In the genomic region with DNA sequence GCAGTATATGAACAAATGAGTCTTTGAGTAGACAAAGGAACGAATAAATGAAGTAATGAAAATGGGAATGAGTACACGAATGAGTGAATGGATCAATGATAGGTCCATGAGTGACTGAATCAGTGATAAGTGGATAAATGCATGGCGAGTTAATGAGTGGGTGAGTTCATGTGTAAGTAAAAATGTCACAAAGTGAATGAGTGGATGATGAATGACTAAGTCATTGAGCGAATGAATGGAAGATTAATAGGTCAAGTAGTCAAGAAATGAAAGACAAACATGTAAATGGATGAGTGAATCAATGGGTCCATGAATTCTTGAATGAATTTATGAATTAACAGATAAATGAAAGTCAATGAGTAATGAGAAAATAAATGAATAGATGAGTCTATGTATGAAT, we compare ENCODE assay signal across 27 cellular contexts.
"Had no signal": no experiment of that assay in that cellular context is flagged by ENCODE, and none has a peak within 500 bp of the region (broad histone marks: within the 10 kb centered on the region; RNA-seq: fewer than 3 reads in every experiment).

No MANE protein-coding gene starts in this region.

- H3K4me1 Mint-ChIP-seq: activated naive CD8-positive, alpha-beta T cell treated with anti-CD3 and anti-CD28 coated beads for 36 hours had no signal

- H3K27ac Mint-ChIP-seq: activated CD4-positive, alpha-beta memory T cell treated with anti-CD3 and anti-CD28 coated beads for 36 hours; activated CD4-positive, alpha-beta T cell treated with anti-CD3 and anti-CD28 coated beads, Interleukin-2, amount 10 ng/mL, durations not matched to agents 7 days and 5 days; activated naive CD8-positive, alpha-beta T cell treated with anti-CD3 and anti-CD28 coated beads for 36 hours had no signal

- DNase-seq: activated CD4-positive, alpha-beta T cell treated with anti-CD3 and anti-CD28 coated beads, Interleukin-2, amount 10 ng/mL, durations not matched to agents 7 days and 5 days; activated CD4-positive, CD25-positive, alpha-beta regulatory T cell; activated CD8-positive, alpha-beta memory T cell treated with anti-CD3 and anti-CD28 coated beads for 24 hours; activated effector memory CD4-positive, alpha-beta T cell treated with Interleukin-2 at 50 U/mL for 16 hours; activated naive CD4-positive, alpha-beta T cell treated with Interleukin-2 at 50 U/mL for 16 hours; activated naive CD8-positive, alpha-beta T cell treated with anti-CD3 and anti-CD28 coated beads for 36 hours; activated T-cell treated with anti-CD3 and anti-CD28 coated beads, Interleukin-2, amount 50 U/mL, for 4 hours; cerebellar nuclear complex; KG1; NCI-H1048; NCI-H146; NCI-H187 treated with DMSO at 0.1 percent for 48 hours; NCI-H2081 treated with DMSO at 0.1 percent for 48 hours; NCI-H2171; NCI-H2227 treated with DMSO at 0.1 percent for 48 hours; NCI-H446 treated with DMSO at 0.1 percent for 48 hours; NCI-H524 treated with DMSO at 0.1 percent for 48 hours; NK-92 treated with Interleukin-12 subunit alpha and Interleukin-12 subunit beta, amount 100 ng/mL, for 24 hours; OCI-M1; Peyer's patch; Right ventricle myocardium superior; SJCRH30; SK-N-SH; T-helper 1 cell had no signal

- H3K36me3 Mint-ChIP-seq: activated CD4-positive, alpha-beta memory T cell treated with anti-CD3 and anti-CD28 coated beads for 36 hours; activated naive CD8-positive, alpha-beta T cell treated with anti-CD3 and anti-CD28 coated beads for 36 hours had no signal

- H3K9me2 ChIP-seq: SK-N-SH had no signal

- H3K27ac ChIP-seq: Peyer's patch, RWPE1, SJCRH30, VCaP had no signal

- H3K4me2 ChIP-seq: SK-N-SH had no signal

- H3K4me3 ChIP-seq: Peyer's patch, SJCRH30 had no signal

- H3K36me3 ChIP-seq: Peyer's patch had no signal

- H3K9me3 Mint-ChIP-seq: activated CD4-positive, alpha-beta T cell treated with anti-CD3 and anti-CD28 coated beads, Interleukin-2, amount 10 ng/mL, durations not matched to agents 7 days and 5 days; activated naive CD8-positive, alpha-beta T cell treated with anti-CD3 and anti-CD28 coated beads for 36 hours had no signal

- H3K4me1 ChIP-seq: Peyer's patch had no signal

- H3K27me3 ChIP-seq: Peyer's patch, SJCRH30 had no signal

- H3K4me3 Mint-ChIP-seq: activated CD4-positive, alpha-beta memory T cell treated with anti-CD3 and anti-CD28 coated beads for 36 hours; activated CD4-positive, alpha-beta T cell treated with anti-CD3 and anti-CD28 coated beads, Interleukin-2, amount 10 ng/mL, durations not matched to agents 7 days and 5 days; activated naive CD8-positive, alpha-beta T cell treated with anti-CD3 and anti-CD28 coated beads for 36 hours; activated T-cell treated with anti-CD3 and anti-CD28 coated beads, Interleukin-2, amount 50 U/mL, for 4 hours had no signal

- H3K9ac ChIP-seq: SK-N-SH had no signal

- H3K9me3 ChIP-seq: Peyer's patch, SJCRH30, SK-N-SH had no signal
